Comparison of ENCODE assay signal across 8 cellular contexts in genomic region chr3:47475029-47475569, GRCh38. TPM values are rescaled to one million over a fixed set of nuclear protein-coding genes. Genes with fewer than 3 reads are reported as not detected.
DNase-seq lines count a peak whose midpoint lies in the region; ATAC-seq, FAIRE-seq and TF ChIP-seq lines count a peak whose summit lies in the region.

No MANE protein-coding gene starts in this region.

- TF ChIP-seq CTCF in GM12865 (IDR thresholded peaks at IDR 0.05; ENCODE audit: insufficient read depth, low read depth, low read length, missing control alignments), result no peak
- TF ChIP-seq CTCF in keratinocyte (optimal IDR thresholded peaks at IDR 0.05 in 1 of 3, IDR thresholded peaks at IDR 0.05 in 1 of 3, conservative IDR thresholded peaks at IDR 0.05 in 1 of 3; ENCODE audit: extremely low read depth in 1 of 3, insufficient read depth in 2 of 3, low read length in 3 of 3), result no peak
- no peak for TF ChIP-seq CTCF in D721Med (IDR thresholded peaks at IDR 0.05; ENCODE audit: insufficient read depth, missing control alignments)

- no peaks in the 10 kb centered on the region for H3K9me2 ChIP-seq in Karpas-422 (replicated peaks; ENCODE audit: insufficient read depth, low read length)

- H3K4me3 ChIP-seq in GM12865 (ENCODE audit: low read depth, low read length) (peak overlapping the region; percentile 88), Karpas-422 (ENCODE audit: low read length) (peak overlapping the region; percentile 85), keratinocyte (ENCODE audit: control insufficient read depth in 2 of 3, extremely low read depth in 1 of 3, insufficient read depth in 2 of 3, low read depth in 1 of 3, low read length in 3 of 3) (peak overlapping the region; percentile 86 to 99 (median 97))

- DNase-seq in GM12865 (ENCODE audit: low read depth), result no peak
- DNase-seq in Karpas-422, result peak; percentile 71
- DNase-seq in astrocyte of the hippocampus (ENCODE audit: low read depth, low spot score), result peak; percentile 58
- no peak for DNase-seq in keratinocyte (ENCODE audit: low read depth, low spot score)
- DNase-seq in stimulated activated CD8-positive, alpha-beta memory T cell treated with anti-CD3 and anti-CD28 coated beads, Interleukin-12 subunit alpha, Interleukin-12 subunit beta, amount 100 ng/mL, for 1 hour (ENCODE audit: low read depth), result peak; percentile 7
- DNase-seq in D721Med (ENCODE audit: insufficient read length, low spot score), result no peak
- no peak for DNase-seq in NCI-H2171 treated with DMSO at 0.1 percent for 48 hours (lab: John Stamatoyannopoulos, UW)

- peak overlapping the region; percentile 77 for H3K4me2 ChIP-seq in Karpas-422 (ENCODE audit: low read depth, low read length, poor library complexity, severe bottlenecking)
- peak overlapping the region; percentile 83 for H3K4me2 ChIP-seq in keratinocyte (ENCODE audit: control insufficient read depth, extremely low read depth, insufficient read depth, low read depth, low read length)

- peaks cover 32% of the 10 kb centered on the region for H3K4me1 ChIP-seq in Karpas-422 (ENCODE audit: low read length)
- H3K4me1 ChIP-seq in keratinocyte (ENCODE audit: control insufficient read depth, extremely low read depth, insufficient read depth, low read length), result peaks cover 17% of the 10 kb centered on the region

- H4K20me1 ChIP-seq in Karpas-422 (ENCODE audit: insufficient read depth, low read depth, low read length), result peaks cover 12% of the 10 kb centered on the region; the same call in 1 of the 2 replicates
- H4K20me1 ChIP-seq in keratinocyte (ENCODE audit: control insufficient read depth, extremely low read depth, insufficient read depth, low read length), result no peaks in the 10 kb centered on the region

- dilution Hi-C loops in keratinocyte (cut with MboI; ENCODE audit: extremely low pct_ligation_motif_present, low sequenced_read_pairs), result no loop called here

- no peaks in the 10 kb centered on the region for H3K27me3 ChIP-seq in Karpas-422 (ENCODE audit: low read length)
- no peaks in the 10 kb centered on the region for H3K27me3 ChIP-seq in keratinocyte (ENCODE audit: control insufficient read depth, extremely low read depth, insufficient read depth, low read length)

- peaks cover 66% of the 10 kb centered on the region for H3K79me2 ChIP-seq in Karpas-422 (ENCODE audit: low read length)
- H3K79me2 ChIP-seq in keratinocyte (ENCODE audit: control insufficient read depth, insufficient read depth, low read length), result peaks cover 44% of the 10 kb centered on the region

- no peak for FAIRE-seq in keratinocyte (lab: Jason Lieb, UNC)
- FAIRE-seq in D721Med (lab: Jason Lieb, UNC), result no peak

- no peak overlapping the region for H2AFZ ChIP-seq in Karpas-422 (ENCODE audit: low read length)
- H2AFZ ChIP-seq in keratinocyte (ENCODE audit: control insufficient read depth, low read length), result peak overlapping the region; percentile 68

- H3K9me1 ChIP-seq in keratinocyte (ENCODE audit: control insufficient read depth, extremely low read depth, insufficient read depth, low read length), result no peaks in the 10 kb centered on the region

- H3K9ac ChIP-seq in Karpas-422 (ENCODE audit: low read length) (peak overlapping the region; percentile 89), keratinocyte (ENCODE audit: control insufficient read depth, extremely low read depth, insufficient read depth, low read length) (peak overlapping the region; percentile 89)

- H3K27ac ChIP-seq in Karpas-422 (ENCODE audit: low read length) (peak overlapping the region; percentile 78), keratinocyte (ENCODE audit: control insufficient read depth, insufficient read depth, low read length) (peak overlapping the region; percentile 69)

- ATAC-seq in GM19467 (IDR thresholded peaks at IDR 0.05; ENCODE audit: unreplicated experiment), result no peak

- no peaks in the 10 kb centered on the region for H3K9me3 ChIP-seq in Karpas-422 (ENCODE audit: low read length)
- H3K9me3 ChIP-seq in keratinocyte (ENCODE audit: control insufficient read depth, low read depth, low read length), result no peaks in the 10 kb centered on the region

- peaks cover 17% of the 10 kb centered on the region for H3K36me3 ChIP-seq in Karpas-422 (ENCODE audit: insufficient read depth, low read length)
- no peaks in the 10 kb centered on the region for H3K36me3 ChIP-seq in keratinocyte (ENCODE audit: control insufficient read depth in 2 of 2, extremely low read depth in 1 of 2, insufficient read depth in 2 of 2, low read length in 2 of 2)

RNA-seq across cellular contexts. Expression of gene SCAP, which starts 0.6 kb away (rescaled TPM):
- 109 and 139 TPM in 2 replicates for total RNA-seq in Karpas-422 (2014; rRNA removed; shearing (Covaris generic); ENCODE audit: low replicate concordance)
- 17.7 to 21.5 TPM (median 18.5 TPM) in 3 replicates for polyA plus RNA-seq in keratinocyte
- 16.6 TPM for polyA plus RNA-seq in keratinocyte (2011; ENCODE audit: low read depth)
- polyA plus RNA-seq in keratinocyte (2011; cell fraction: cytosol; rRNA removed), result 11.3 and 12.5 TPM in 2 replicates
- 51.5 and 60.3 TPM in 2 replicates for polyA plus RNA-seq in keratinocyte (2011; cell fraction: nucleus; rRNA removed)
- 31.7 and 36.4 TPM in 2 replicates for polyA plus RNA-seq in keratinocyte (2012; ENCODE audit: low replicate concordance)
- 69.4 to 123 TPM (median 73.6 TPM) in 3 replicates for polyA minus RNA-seq in keratinocyte
- 41.4 TPM for polyA minus RNA-seq in keratinocyte (2011; cell fraction: cytosol; rRNA and poly(A)+ RNA removed)
- 60.6 and 67.5 TPM in 2 replicates for polyA minus RNA-seq in keratinocyte (2011; cell fraction: nucleus; rRNA and poly(A)+ RNA removed)

RNA-seq across cellular contexts. Expression of gene ELP6, which starts 38.4 kb away (rescaled TPM):
- 60.4 and 61.7 TPM in 2 replicates for total RNA-seq in Karpas-422 (2014; rRNA removed; shearing (Covaris generic); ENCODE audit: low replicate concordance)
- 50.1 to 67.6 TPM (median 65.8 TPM) in 3 replicates for polyA plus RNA-seq in keratinocyte
- polyA plus RNA-seq in keratinocyte (2011; ENCODE audit: low read depth), result 14.0 TPM
- 29.3 and 35.0 TPM in 2 replicates for polyA plus RNA-seq in keratinocyte (2011; cell fraction: cytosol; rRNA removed)
- 45.8 and 50.3 TPM in 2 replicates for polyA plus RNA-seq in keratinocyte (2011; cell fraction: nucleus; rRNA removed)
- polyA plus RNA-seq in keratinocyte (2012; ENCODE audit: low replicate concordance), result 13.9 and 34.1 TPM in 2 replicates
- polyA minus RNA-seq in keratinocyte, result 28.4 to 44.8 TPM (median 36.8 TPM) in 3 replicates
- 25.9 TPM for polyA minus RNA-seq in keratinocyte (2011; cell fraction: cytosol; rRNA and poly(A)+ RNA removed)
- polyA minus RNA-seq in keratinocyte (2011; cell fraction: nucleus; rRNA and poly(A)+ RNA removed), result 25.0 and 39.9 TPM in 2 replicates

Comparison
In these comparisons a context has a peak if more than half of its experiments do, and no peak if none do; other contexts are left out.
1. DNase-seq: peak in Karpas-422 (single experiment), astrocyte of the hippocampus (single experiment) and stimulated activated CD8-positive, alpha-beta memory T cell treated with anti-CD3 and anti-CD28 coated beads, Interleukin-12 subunit alpha, Interleukin-12 subunit beta, amount 100 ng/mL, for 1 hour (single experiment); none in GM12865 (single experiment), keratinocyte (single experiment), D721Med (single experiment) and NCI-H2171 treated with DMSO at 0.1 percent for 48 hours (single experiment).
2. Peak in every context shown above with its lines, with median percentiles within 50 percentile points of each other: H3K4me3 ChIP-seq.